Comparison of ENCODE assay signal across 1 cellular context in genomic region chr9:5582835-5583195, GRCh38.
TF ChIP-seq lines count a peak whose summit lies in the region.

No MANE protein-coding gene starts in this region.

TF ChIP-seq in GM12878, 131 proteins besides CTCF, POLR2A, EP300 and RAD21 (continued from another document):
- TF ChIP-seq MAX (IDR thresholded peaks at IDR 0.05; ENCODE audit: low read depth, low read length) (peak; percentile 56; the same call in 1 of the 2 replicates), ZSCAN29 (IDR thresholded peaks at IDR 0.05) (no peak), RAD51 (IDR thresholded peaks at IDR 0.05) (peak; percentile 82), BMI1 (IDR thresholded peaks at IDR 0.05; ENCODE audit: borderline replicate concordance) (no peak), ZZZ3 (IDR thresholded peaks at IDR 0.05; ENCODE audit: control insufficient read depth, insufficient read length, low read depth) (no peak), ZNF217 (IDR thresholded peaks at IDR 0.05) (no peak), MTA3 (IDR thresholded peaks at IDR 0.05; ENCODE audit: borderline replicate concordance, low read length) (no peak), KDM1A (IDR thresholded peaks at IDR 0.05; ENCODE audit: borderline replicate concordance) (no peak), TAF1 (IDR thresholded peaks at IDR 0.05; ENCODE audit: borderline replicate concordance, low read depth, low read length) (peak; percentile 55; the same call in 1 of the 2 replicates), PRDM15 (CRISPR knock-in tag; IDR thresholded peaks at IDR 0.05) (no peak), SIX5 (IDR thresholded peaks at IDR 0.05; ENCODE audit: low read depth, low read length, severe bottlenecking) (no peak), REST (IDR thresholded peaks at IDR 0.05; ENCODE audit: low read depth, low read length) (no peak), CHD1 (IDR thresholded peaks at IDR 0.05; ENCODE audit: low read depth, low read length) (no peak), ZBTB4 (CRISPR knock-in tag; IDR thresholded peaks at IDR 0.05) (no peak), BHLHE40 (IDR thresholded peaks at IDR 0.05; ENCODE audit: borderline replicate concordance in 1 of 2, low read depth in 2 of 2, low read length in 1 of 2) (peak; percentile 29 to 58; a peak in 1 of 4 replicates), KAT2A (conservative IDR thresholded peaks at IDR 0.05; ENCODE audit: control insufficient read depth, low read depth, low read length) (no peak), SMARCA5 (IDR thresholded peaks at IDR 0.05) (no peak), STAT3 (IDR thresholded peaks at IDR 0.05; ENCODE audit: low read depth, low read length) (no peak), WRNIP1 (IDR thresholded peaks at IDR 0.05; ENCODE audit: borderline replicate concordance, low read depth, low read length) (no peak), SUPT20H (IDR thresholded peaks at IDR 0.05; ENCODE audit: borderline replicate concordance, control insufficient read depth, low read depth, low read length) (no peak), POU2F2 (IDR thresholded peaks at IDR 0.05; ENCODE audit: borderline replicate concordance, low read depth, low read length) (0 out of 3 replicates have a peak, but pooled peaks have one; percentile 47), CREM (IDR thresholded peaks at IDR 0.05; ENCODE audit: low read depth) (peak; percentile 35), ATF7 (IDR thresholded peaks at IDR 0.05; ENCODE audit: low read depth) (peak; percentile 25; the same call in 1 of the 2 replicates), SUZ12 (IDR thresholded peaks at IDR 0.05; ENCODE audit: unreplicated experiment) (no peak), TARDBP (IDR thresholded peaks at IDR 0.05; ENCODE audit: borderline replicate concordance) (no peak), IKZF1 (conservative IDR thresholded peaks at IDR 0.05) (no peak), BACH1 (IDR thresholded peaks at IDR 0.05; ENCODE audit: borderline replicate concordance) (0 out of 2 replicates have a peak, but pooled peaks have one; percentile 17)
- TF ChIP-seq, protein P1, sequence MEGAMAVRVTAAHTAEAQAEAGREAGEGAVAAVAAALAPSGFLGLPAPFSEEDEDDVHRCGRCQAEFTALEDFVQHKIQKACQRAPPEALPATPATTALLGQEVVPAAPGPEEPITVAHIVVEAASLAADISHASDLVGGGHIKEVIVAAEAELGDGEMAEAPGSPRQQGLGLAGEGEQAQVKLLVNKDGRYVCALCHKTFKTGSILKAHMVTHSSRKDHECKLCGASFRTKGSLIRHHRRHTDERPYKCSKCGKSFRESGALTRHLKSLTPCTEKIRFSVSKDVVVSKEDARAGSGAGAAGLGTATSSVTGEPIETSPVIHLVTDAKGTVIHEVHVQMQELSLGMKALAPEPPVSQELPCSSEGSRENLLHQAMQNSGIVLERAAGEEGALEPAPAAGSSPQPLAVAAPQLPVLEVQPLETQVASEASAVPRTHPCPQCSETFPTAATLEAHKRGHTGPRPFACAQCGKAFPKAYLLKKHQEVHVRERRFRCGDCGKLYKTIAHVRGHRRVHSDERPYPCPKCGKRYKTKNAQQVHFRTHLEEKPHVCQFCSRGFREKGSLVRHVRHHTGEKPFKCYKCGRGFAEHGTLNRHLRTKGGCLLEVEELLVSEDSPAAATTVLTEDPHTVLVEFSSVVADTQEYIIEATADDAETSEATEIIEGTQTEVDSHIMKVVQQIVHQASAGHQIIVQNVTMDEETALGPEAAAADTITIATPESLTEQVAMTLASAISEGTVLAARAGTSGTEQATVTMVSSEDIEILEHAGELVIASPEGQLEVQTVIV (IDR thresholded peaks at IDR 0.05; ENCODE audit: borderline replicate concordance, partially characterized antibody), result no peak
- TF ChIP-seq, protein P2, sequence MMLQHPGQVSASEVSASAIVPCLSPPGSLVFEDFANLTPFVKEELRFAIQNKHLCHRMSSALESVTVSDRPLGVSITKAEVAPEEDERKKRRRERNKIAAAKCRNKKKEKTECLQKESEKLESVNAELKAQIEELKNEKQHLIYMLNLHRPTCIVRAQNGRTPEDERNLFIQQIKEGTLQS (IDR thresholded peaks at IDR 0.05; ENCODE audit: borderline replicate concordance, extremely low read depth, low read depth, low read length), result no peak
- TF ChIP-seq, protein P3, sequence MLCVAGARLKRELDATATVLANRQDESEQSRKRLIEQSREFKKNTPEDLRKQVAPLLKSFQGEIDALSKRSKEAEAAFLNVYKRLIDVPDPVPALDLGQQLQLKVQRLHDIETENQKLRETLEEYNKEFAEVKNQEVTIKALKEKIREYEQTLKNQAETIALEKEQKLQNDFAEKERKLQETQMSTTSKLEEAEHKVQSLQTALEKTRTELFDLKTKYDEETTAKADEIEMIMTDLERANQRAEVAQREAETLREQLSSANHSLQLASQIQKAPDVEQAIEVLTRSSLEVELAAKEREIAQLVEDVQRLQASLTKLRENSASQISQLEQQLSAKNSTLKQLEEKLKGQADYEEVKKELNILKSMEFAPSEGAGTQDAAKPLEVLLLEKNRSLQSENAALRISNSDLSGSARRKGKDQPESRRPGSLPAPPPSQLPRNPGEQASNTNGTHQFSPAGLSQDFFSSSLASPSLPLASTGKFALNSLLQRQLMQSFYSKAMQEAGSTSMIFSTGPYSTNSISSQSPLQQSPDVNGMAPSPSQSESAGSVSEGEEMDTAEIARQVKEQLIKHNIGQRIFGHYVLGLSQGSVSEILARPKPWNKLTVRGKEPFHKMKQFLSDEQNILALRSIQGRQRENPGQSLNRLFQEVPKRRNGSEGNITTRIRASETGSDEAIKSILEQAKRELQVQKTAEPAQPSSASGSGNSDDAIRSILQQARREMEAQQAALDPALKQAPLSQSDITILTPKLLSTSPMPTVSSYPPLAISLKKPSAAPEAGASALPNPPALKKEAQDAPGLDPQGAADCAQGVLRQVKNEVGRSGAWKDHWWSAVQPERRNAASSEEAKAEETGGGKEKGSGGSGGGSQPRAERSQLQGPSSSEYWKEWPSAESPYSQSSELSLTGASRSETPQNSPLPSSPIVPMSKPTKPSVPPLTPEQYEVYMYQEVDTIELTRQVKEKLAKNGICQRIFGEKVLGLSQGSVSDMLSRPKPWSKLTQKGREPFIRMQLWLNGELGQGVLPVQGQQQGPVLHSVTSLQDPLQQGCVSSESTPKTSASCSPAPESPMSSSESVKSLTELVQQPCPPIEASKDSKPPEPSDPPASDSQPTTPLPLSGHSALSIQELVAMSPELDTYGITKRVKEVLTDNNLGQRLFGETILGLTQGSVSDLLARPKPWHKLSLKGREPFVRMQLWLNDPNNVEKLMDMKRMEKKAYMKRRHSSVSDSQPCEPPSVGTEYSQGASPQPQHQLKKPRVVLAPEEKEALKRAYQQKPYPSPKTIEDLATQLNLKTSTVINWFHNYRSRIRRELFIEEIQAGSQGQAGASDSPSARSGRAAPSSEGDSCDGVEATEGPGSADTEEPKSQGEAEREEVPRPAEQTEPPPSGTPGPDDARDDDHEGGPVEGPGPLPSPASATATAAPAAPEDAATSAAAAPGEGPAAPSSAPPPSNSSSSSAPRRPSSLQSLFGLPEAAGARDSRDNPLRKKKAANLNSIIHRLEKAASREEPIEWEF (IDR thresholded peaks at IDR 0.05; ENCODE audit: insufficient replicate concordance, low read depth, low read length), result peak; percentile 12
- TF ChIP-seq, protein P4, sequence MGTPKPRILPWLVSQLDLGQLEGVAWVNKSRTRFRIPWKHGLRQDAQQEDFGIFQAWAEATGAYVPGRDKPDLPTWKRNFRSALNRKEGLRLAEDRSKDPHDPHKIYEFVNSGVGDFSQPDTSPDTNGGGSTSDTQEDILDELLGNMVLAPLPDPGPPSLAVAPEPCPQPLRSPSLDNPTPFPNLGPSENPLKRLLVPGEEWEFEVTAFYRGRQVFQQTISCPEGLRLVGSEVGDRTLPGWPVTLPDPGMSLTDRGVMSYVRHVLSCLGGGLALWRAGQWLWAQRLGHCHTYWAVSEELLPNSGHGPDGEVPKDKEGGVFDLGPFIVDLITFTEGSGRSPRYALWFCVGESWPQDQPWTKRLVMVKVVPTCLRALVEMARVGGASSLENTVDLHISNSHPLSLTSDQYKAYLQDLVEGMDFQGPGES (IDR thresholded peaks at IDR 0.05), result no peak
